In the genomic region with DNA sequence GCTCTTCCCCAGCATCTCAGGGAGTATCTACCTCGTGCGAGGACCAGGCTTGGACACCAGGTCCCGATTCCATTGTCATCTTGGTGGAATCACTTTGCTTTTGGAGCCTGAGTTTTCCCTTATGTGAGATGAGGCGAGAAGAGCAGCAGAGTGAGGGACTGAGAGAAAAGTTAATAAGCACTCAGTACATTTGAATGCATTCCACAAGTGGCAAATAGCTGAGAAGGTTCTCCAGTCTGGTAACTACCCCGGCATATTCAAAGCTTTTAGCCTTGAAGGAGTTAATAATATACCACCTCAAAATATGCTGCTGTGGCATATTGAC, we compare ENCODE assay signal across 8 cellular contexts. TPM values are rescaled to one million over a fixed set of nuclear protein-coding genes. Genes with fewer than 3 reads are reported as not detected.
DNase-seq lines count a peak whose midpoint lies in the region.

No MANE protein-coding gene starts in this region.

- POLR2A ChIA-PET in activated CD4-positive, alpha-beta memory T cell treated with anti-CD3 and anti-CD28 coated beads, Interleukin-2, amount 10 ng/mL, durations not matched to agents 7 days and 5 days (lab: Charles Lee): interaction anchor here (0.9 to 4.9 kb wide), 15 partner anchors 9 to 175 kb away, joined by 3 to 140 read pairs (median 5); a partner anchor contains a TSS

- H3K27ac ChIP-seq in substantia nigra (ENCODE audit: low read depth, low read length, poor library complexity, severe bottlenecking): peak overlapping the region; percentile 95

- H3K27me3 Mint-ChIP-seq in T-helper 1 cell treated with Interleukin-12 subunit alpha and Interleukin-12 subunit beta and Interleukin-4 antibody, amounts not matched to agents 30 μg/mL and 1 μg/mL, for 36 hours (ENCODE audit: low read depth): no peaks in the 10 kb centered on the region
- no peaks in the 10 kb centered on the region for H3K27me3 Mint-ChIP-seq in activated CD4-positive, alpha-beta memory T cell treated with anti-CD3 and anti-CD28 coated beads, Interleukin-2, amount 10 ng/mL, durations not matched to agents 7 days and 5 days

- peaks cover 58% of the 10 kb centered on the region for H3K4me1 Mint-ChIP-seq in T-helper 1 cell treated with Interleukin-12 subunit alpha and Interleukin-12 subunit beta and Interleukin-4 antibody, amounts not matched to agents 30 μg/mL and 1 μg/mL, for 36 hours (ENCODE audit: low read depth)
- H3K4me1 Mint-ChIP-seq in activated CD4-positive, alpha-beta memory T cell treated with anti-CD3 and anti-CD28 coated beads, Interleukin-2, amount 10 ng/mL, durations not matched to agents 7 days and 5 days: peaks cover 58% of the 10 kb centered on the region

- peak overlapping the region; percentile 92 for H3K27ac Mint-ChIP-seq in T-helper 1 cell treated with Interleukin-12 subunit alpha and Interleukin-12 subunit beta and Interleukin-4 antibody, amounts not matched to agents 30 μg/mL and 1 μg/mL, for 36 hours
- H3K27ac Mint-ChIP-seq in activated CD4-positive, alpha-beta memory T cell treated with anti-CD3 and anti-CD28 coated beads, Interleukin-2, amount 10 ng/mL, durations not matched to agents 7 days and 5 days: peak overlapping the region; percentile 91

- no peaks in the 10 kb centered on the region for H3K9me3 Mint-ChIP-seq in T-helper 1 cell treated with Interleukin-12 subunit alpha and Interleukin-12 subunit beta and Interleukin-4 antibody, amounts not matched to agents 30 μg/mL and 1 μg/mL, for 36 hours
- H3K9me3 Mint-ChIP-seq in activated CD4-positive, alpha-beta memory T cell treated with anti-CD3 and anti-CD28 coated beads, Interleukin-2, amount 10 ng/mL, durations not matched to agents 7 days and 5 days: no peaks in the 10 kb centered on the region

- peak overlapping the region; percentile 70 for H3K4me3 ChIP-seq in iPS-11a (ENCODE audit: low read depth, low read length)

- peaks cover 9% of the 10 kb centered on the region for H3K36me3 Mint-ChIP-seq in T-helper 1 cell treated with Interleukin-12 subunit alpha and Interleukin-12 subunit beta and Interleukin-4 antibody, amounts not matched to agents 30 μg/mL and 1 μg/mL, for 36 hours (ENCODE audit: low read depth)
- peaks cover 3% of the 10 kb centered on the region for H3K36me3 Mint-ChIP-seq in activated CD4-positive, alpha-beta memory T cell treated with anti-CD3 and anti-CD28 coated beads, Interleukin-2, amount 10 ng/mL, durations not matched to agents 7 days and 5 days (ENCODE audit: low read depth)

- DNase-seq in T-helper 1 cell: no peak
- DNase-seq in activated CD4-positive, alpha-beta memory T cell treated with anti-CD3 and anti-CD28 coated beads, Interleukin-2, amount 10 ng/mL, durations not matched to agents 7 days and 5 days: no peak
- no peak for DNase-seq in substantia nigra (lab: John Stamatoyannopoulos, UW)
- no peak for DNase-seq in NCI-H345 (lab: John Stamatoyannopoulos, UW)
- no peak for DNase-seq in NCI-H2081 treated with DMSO at 0.1 percent for 48 hours (lab: John Stamatoyannopoulos, UW)
- no peak for DNase-seq in NCI-H1092 treated with DMSO at 0.1 percent for 48 hours (lab: John Stamatoyannopoulos, UW)

- H3K4me3 Mint-ChIP-seq in T-helper 1 cell treated with Interleukin-12 subunit alpha and Interleukin-12 subunit beta and Interleukin-4 antibody, amounts not matched to agents 30 μg/mL and 1 μg/mL, for 36 hours: peak overlapping the region; percentile 99
- H3K4me3 Mint-ChIP-seq in activated CD4-positive, alpha-beta memory T cell treated with anti-CD3 and anti-CD28 coated beads, Interleukin-2, amount 10 ng/mL, durations not matched to agents 7 days and 5 days: peak overlapping the region; percentile 80

- CTCF ChIA-PET in activated CD4-positive, alpha-beta memory T cell treated with anti-CD3 and anti-CD28 coated beads, Interleukin-2, amount 10 ng/mL, durations not matched to agents 7 days and 5 days (lab: Charles Lee): interaction anchor here (0.6 to 3.1 kb wide), 8 partner anchors 12 to 196 kb away, joined by 3 to 28 read pairs (median 3); a partner anchor contains a TSS

RNA-seq across cellular contexts. Expression of a gene that starts 0.5 kb away (rescaled TPM):
- total RNA-seq in activated CD4-positive, alpha-beta memory T cell treated with anti-CD3 and anti-CD28 coated beads, Interleukin-2, amount 10 ng/mL, durations not matched to agents 7 days and 5 days: 10 to 100 TPM; 24.3 to 27.6 TPM

RNA-seq across cellular contexts. Expression of a gene that starts 11.5 kb away (rescaled TPM):
- total RNA-seq in activated CD4-positive, alpha-beta memory T cell treated with anti-CD3 and anti-CD28 coated beads, Interleukin-2, amount 10 ng/mL, durations not matched to agents 7 days and 5 days: 10 to 100 TPM; 22.9 to 23.7 TPM
